ENCODE assay signal across 2 cellular contexts in genomic region chr18:45761512-45762114, GRCh38.
TF ChIP-seq lines count a peak whose summit lies in the region.

No MANE protein-coding gene starts in this region.

TF ChIP-seq in K562, 482 proteins besides CTCF, POLR2A, EP300 and RAD21 (continues in another document):
- TF ChIP-seq LEF1 (IDR thresholded peaks at IDR 0.05): no peak
- TF ChIP-seq NFRKB (IDR thresholded peaks at IDR 0.05; ENCODE audit: low read depth): no peak
- no peak for TF ChIP-seq ATF3 (IDR thresholded peaks at IDR 0.05)
- TF ChIP-seq ATF3 (CRISPR knock-in tag; conservative IDR thresholded peaks at IDR 0.05): no peak
- no peak for TF ChIP-seq E2F3 (CRISPR knock-in tag; IDR thresholded peaks at IDR 0.05)
- 0 out of 2 replicates have a peak, but pooled peaks have one; percentile 3 for TF ChIP-seq JUND (IDR thresholded peaks at IDR 0.05; ENCODE audit: borderline replicate concordance, low read depth, low read length)
- peak; percentile 41; the same call in 1 of the 3 replicates for TF ChIP-seq JUND (tag; IDR thresholded peaks at IDR 0.05; ENCODE audit: borderline replicate concordance, low read depth, low read length)
- TF ChIP-seq FOXJ2 (tag; IDR thresholded peaks at IDR 0.05): no peak
- no peak for TF ChIP-seq MLX (CRISPR knock-in tag; conservative IDR thresholded peaks at IDR 0.05)
- TF ChIP-seq ZBTB26 (CRISPR knock-in tag; IDR thresholded peaks at IDR 0.05): no peak
- no peak for TF ChIP-seq ZNF561 (CRISPR knock-in tag; conservative IDR thresholded peaks at IDR 0.05)
- TF ChIP-seq ZNF77 (CRISPR knock-in tag; IDR thresholded peaks at IDR 0.05): no peak
- 0 out of 4 replicates have a peak, but pooled peaks of 1 of the 2 experiments have one; percentile 20 for TF ChIP-seq ETV6 (IDR thresholded peaks at IDR 0.05; ENCODE audit: borderline replicate concordance in 1 of 2, low read depth in 2 of 2, low read length in 1 of 2)
- no peak for TF ChIP-seq ETV6 (CRISPR knock-in tag; IDR thresholded peaks at IDR 0.05; ENCODE audit: borderline replicate concordance)
- TF ChIP-seq ERF (CRISPR knock-in tag; IDR thresholded peaks at IDR 0.05): no peak
- no peak for TF ChIP-seq ZNF431 (CRISPR knock-in tag; IDR thresholded peaks at IDR 0.05)
- no peak for TF ChIP-seq POLR2B (IDR thresholded peaks at IDR 0.05; ENCODE audit: low read depth, partially characterized antibody)
- TF ChIP-seq PKNOX1 (IDR thresholded peaks at IDR 0.05): 0 out of 2 replicates have a peak, but pooled peaks have one; percentile 25
- TF ChIP-seq POLR3A (IDR thresholded peaks at IDR 0.05; ENCODE audit: borderline replicate concordance, extremely low read depth, insufficient read depth, insufficient read length): no peak
- TF ChIP-seq PBX2 (CRISPR knock-in tag; IDR thresholded peaks at IDR 0.05; ENCODE audit: low read depth): no peak
- peak; percentile 66 for TF ChIP-seq PBX2 (tag; conservative IDR thresholded peaks at IDR 0.05; ENCODE audit: low read depth)
- TF ChIP-seq FOXJ3 (CRISPR knock-in tag; IDR thresholded peaks at IDR 0.05): no peak
- TF ChIP-seq MCM2 (IDR thresholded peaks at IDR 0.05; ENCODE audit: low read depth): no peak
- TF ChIP-seq ATF1 (CRISPR knock-in tag; IDR thresholded peaks at IDR 0.05): no peak
- TF ChIP-seq ATF1 (tag; IDR thresholded peaks at IDR 0.05): 0 out of 2 replicates have a peak, but pooled peaks have one; percentile 26
- TF ChIP-seq TEAD4 (IDR thresholded peaks at IDR 0.05; ENCODE audit: low read length): peak; percentile 78; the same call in 1 of the 2 replicates
- TF ChIP-seq TEAD4 (CRISPR knock-in tag; IDR thresholded peaks at IDR 0.05; ENCODE audit: borderline replicate concordance): no peak
- TF ChIP-seq HSF4 (CRISPR knock-in tag; IDR thresholded peaks at IDR 0.05; ENCODE audit: borderline replicate concordance): no peak
- TF ChIP-seq ESRRA (IDR thresholded peaks at IDR 0.05; ENCODE audit: borderline replicate concordance, low read depth): no peak
- TF ChIP-seq SREBF1 (IDR thresholded peaks at IDR 0.05; ENCODE audit: borderline replicate concordance, low read depth, low read length): no peak

TF ChIP-seq in HepG2, 621 proteins besides CTCF, POLR2A, EP300 and RAD21:
- TF ChIP-seq ZNF839 (CRISPR knock-in tag; IDR thresholded peaks at IDR 0.05; ENCODE audit: borderline replicate concordance) (no peak), ASH2L (IDR thresholded peaks at IDR 0.05; ENCODE audit: insufficient read length, low read depth, low read length) (no peak), ZNF781 (CRISPR knock-in tag; IDR thresholded peaks at IDR 0.05; ENCODE audit: borderline replicate concordance, not compliant biosample characterization) (no peak), ZNF432 (CRISPR knock-in tag; IDR thresholded peaks at IDR 0.05; ENCODE audit: borderline replicate concordance) (no peak), NFE2 (CRISPR knock-in tag; IDR thresholded peaks at IDR 0.05) (no peak), ZNF225 (CRISPR knock-in tag; IDR thresholded peaks at IDR 0.05) (no peak), THAP8 (CRISPR knock-in tag; IDR thresholded peaks at IDR 0.05; ENCODE audit: borderline replicate concordance) (no peak), THYN1 (CRISPR knock-in tag; IDR thresholded peaks at IDR 0.05; ENCODE audit: borderline replicate concordance, low read depth) (no peak), ZNF256 (CRISPR knock-in tag; conservative IDR thresholded peaks at IDR 0.05) (no peak), NR0B2 (CRISPR knock-in tag; IDR thresholded peaks at IDR 0.05) (no peak), ZNF329 (CRISPR knock-in tag; IDR thresholded peaks at IDR 0.05; ENCODE audit: low read depth) (no peak), TFAP4 (IDR thresholded peaks at IDR 0.05; ENCODE audit: borderline replicate concordance, low read depth) (no peak), NCOA2 (CRISPR knock-in tag; IDR thresholded peaks at IDR 0.05) (no peak), ZNF709 (CRISPR knock-in tag; IDR thresholded peaks at IDR 0.05) (no peak), ZNF484 (CRISPR knock-in tag; IDR thresholded peaks at IDR 0.05; ENCODE audit: borderline replicate concordance, low read depth) (no peak), GZF1 (CRISPR knock-in tag; IDR thresholded peaks at IDR 0.05) (no peak), FIP1L1 (IDR thresholded peaks at IDR 0.05; ENCODE audit: borderline replicate concordance, insufficient read depth, low read depth, low read length) (no peak)
